In the genomic region with DNA sequence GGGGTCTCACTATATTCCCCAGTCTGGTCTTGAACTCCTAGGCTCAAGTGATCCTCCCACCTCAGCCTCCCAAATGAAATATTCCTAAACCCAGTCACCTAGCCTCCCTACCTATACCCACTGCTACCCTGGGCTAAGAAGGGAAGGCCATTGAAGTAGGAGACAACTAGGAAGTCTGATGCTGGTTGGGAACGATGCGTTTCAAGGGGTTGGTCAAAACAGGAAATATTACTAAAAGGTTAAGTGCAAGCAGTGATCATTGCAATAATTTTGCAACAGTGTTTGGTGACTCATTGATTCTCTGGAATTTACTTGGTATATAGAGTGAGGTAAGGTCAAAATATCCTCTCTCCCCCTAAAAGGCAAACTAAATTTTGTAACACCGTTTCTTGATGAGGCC, we compare ENCODE assay signal across 1 cellular context.
TF ChIP-seq lines count a peak whose summit lies in the region.

No MANE protein-coding gene starts in this region.

TF ChIP-seq in HepG2, 621 proteins besides CTCF, POLR2A, EP300 and RAD21 (continued from another document):
- TF ChIP-seq, protein P1, sequence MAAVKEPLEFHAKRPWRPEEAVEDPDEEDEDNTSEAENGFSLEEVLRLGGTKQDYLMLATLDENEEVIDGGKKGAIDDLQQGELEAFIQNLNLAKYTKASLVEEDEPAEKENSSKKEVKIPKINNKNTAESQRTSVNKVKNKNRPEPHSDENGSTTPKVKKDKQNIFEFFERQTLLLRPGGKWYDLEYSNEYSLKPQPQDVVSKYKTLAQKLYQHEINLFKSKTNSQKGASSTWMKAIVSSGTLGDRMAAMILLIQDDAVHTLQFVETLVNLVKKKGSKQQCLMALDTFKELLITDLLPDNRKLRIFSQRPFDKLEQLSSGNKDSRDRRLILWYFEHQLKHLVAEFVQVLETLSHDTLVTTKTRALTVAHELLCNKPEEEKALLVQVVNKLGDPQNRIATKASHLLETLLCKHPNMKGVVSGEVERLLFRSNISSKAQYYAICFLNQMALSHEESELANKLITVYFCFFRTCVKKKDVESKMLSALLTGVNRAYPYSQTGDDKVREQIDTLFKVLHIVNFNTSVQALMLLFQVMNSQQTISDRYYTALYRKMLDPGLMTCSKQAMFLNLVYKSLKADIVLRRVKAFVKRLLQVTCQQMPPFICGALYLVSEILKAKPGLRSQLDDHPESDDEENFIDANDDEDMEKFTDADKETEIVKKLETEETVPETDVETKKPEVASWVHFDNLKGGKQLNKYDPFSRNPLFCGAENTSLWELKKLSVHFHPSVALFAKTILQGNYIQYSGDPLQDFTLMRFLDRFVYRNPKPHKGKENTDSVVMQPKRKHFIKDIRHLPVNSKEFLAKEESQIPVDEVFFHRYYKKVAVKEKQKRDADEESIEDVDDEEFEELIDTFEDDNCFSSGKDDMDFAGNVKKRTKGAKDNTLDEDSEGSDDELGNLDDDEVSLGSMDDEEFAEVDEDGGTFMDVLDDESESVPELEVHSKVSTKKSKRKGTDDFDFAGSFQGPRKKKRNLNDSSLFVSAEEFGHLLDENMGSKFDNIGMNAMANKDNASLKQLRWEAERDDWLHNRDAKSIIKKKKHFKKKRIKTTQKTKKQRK (IDR thresholded peaks at IDR 0.05; ENCODE audit: low read length): no peak
- TF ChIP-seq SP5 (CRISPR knock-in tag; IDR thresholded peaks at IDR 0.05; ENCODE audit: borderline replicate concordance, low read depth): no peak
- no peak for TF ChIP-seq HNRNPLL (IDR thresholded peaks at IDR 0.05; ENCODE audit: low read depth, low read length, poor library complexity, severe bottlenecking)
- peak; percentile 22; the same call in 1 of the 2 replicates for TF ChIP-seq RARA (CRISPR knock-in tag; IDR thresholded peaks at IDR 0.05)
- TF ChIP-seq, protein P2, sequence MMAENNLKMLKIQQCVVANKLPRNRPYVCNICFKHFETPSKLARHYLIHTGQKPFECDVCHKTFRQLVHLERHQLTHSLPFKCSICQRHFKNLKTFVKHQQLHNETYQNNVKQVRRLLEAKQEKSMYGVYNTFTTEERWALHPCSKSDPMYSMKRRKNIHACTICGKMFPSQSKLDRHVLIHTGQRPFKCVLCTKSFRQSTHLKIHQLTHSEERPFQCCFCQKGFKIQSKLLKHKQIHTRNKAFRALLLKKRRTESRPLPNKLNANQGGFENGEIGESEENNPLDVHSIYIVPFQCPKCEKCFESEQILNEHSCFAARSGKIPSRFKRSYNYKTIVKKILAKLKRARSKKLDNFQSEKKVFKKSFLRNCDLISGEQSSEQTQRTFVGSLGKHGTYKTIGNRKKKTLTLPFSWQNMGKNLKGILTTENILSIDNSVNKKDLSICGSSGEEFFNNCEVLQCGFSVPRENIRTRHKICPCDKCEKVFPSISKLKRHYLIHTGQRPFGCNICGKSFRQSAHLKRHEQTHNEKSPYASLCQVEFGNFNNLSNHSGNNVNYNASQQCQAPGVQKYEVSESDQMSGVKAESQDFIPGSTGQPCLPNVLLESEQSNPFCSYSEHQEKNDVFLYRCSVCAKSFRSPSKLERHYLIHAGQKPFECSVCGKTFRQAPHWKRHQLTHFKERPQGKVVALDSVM (CRISPR knock-in tag; IDR thresholded peaks at IDR 0.05): peak; percentile 60; the same call in 1 of the 2 replicates
- TF ChIP-seq SUZ12 (IDR thresholded peaks at IDR 0.05; ENCODE audit: low read depth, low read length): no peak
- no peak for TF ChIP-seq ARNTL (CRISPR knock-in tag; IDR thresholded peaks at IDR 0.05)
- TF ChIP-seq CHD4 (IDR thresholded peaks at IDR 0.05; ENCODE audit: borderline replicate concordance, low read length): no peak
- peak; percentile 66; the same call in 1 of the 2 replicates for TF ChIP-seq CEBPB (IDR thresholded peaks at IDR 0.05; ENCODE audit: borderline replicate concordance, low read depth, low read length)
- no peak for TF ChIP-seq ZNF670 (CRISPR knock-in tag; IDR thresholded peaks at IDR 0.05; ENCODE audit: borderline replicate concordance)
- no peak for TF ChIP-seq ZNF180 (CRISPR knock-in tag; IDR thresholded peaks at IDR 0.05; ENCODE audit: borderline replicate concordance, low read depth)
- TF ChIP-seq, protein P3, sequence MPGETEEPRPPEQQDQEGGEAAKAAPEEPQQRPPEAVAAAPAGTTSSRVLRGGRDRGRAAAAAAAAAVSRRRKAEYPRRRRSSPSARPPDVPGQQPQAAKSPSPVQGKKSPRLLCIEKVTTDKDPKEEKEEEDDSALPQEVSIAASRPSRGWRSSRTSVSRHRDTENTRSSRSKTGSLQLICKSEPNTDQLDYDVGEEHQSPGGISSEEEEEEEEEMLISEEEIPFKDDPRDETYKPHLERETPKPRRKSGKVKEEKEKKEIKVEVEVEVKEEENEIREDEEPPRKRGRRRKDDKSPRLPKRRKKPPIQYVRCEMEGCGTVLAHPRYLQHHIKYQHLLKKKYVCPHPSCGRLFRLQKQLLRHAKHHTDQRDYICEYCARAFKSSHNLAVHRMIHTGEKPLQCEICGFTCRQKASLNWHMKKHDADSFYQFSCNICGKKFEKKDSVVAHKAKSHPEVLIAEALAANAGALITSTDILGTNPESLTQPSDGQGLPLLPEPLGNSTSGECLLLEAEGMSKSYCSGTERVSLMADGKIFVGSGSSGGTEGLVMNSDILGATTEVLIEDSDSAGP (CRISPR knock-in tag; IDR thresholded peaks at IDR 0.05; ENCODE audit: borderline replicate concordance): no peak
